Comparison of ENCODE assay signal across 9 cellular contexts in the genomic region with DNA sequence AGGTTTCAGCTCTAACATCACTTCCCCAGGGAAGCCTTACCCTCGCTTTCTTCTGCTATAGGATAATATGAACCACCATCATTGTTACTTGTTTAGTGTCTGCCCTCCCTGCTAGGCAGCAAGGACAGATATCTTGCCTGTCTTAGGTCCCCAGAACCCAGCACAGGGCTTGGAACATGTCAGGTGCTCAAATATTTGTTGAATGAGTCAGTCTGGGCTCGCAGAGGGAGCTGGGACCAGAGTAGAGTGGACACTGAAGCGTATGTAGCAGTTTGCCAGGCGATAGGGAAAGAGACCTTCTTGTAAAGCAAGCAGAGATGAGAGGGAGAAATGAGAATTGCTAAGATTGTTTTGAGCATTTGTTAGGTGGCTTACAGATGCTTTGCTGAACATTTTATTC. TPM values are rescaled to one million over a fixed set of nuclear protein-coding genes. Genes with fewer than 3 reads are reported as not detected.
A peak's percentile ranks its signal among the peaks of the same experiment; 100 is the strongest.
DNase-seq lines count a peak whose midpoint lies in the region; ATAC-seq, FAIRE-seq and TF ChIP-seq lines count a peak whose summit lies in the region.
"Had no signal": no experiment of that assay in that cellular context is flagged by ENCODE, and none has a peak within 500 bp of the region (broad histone marks: within the 10 kb centered on the region; RNA-seq: fewer than 3 reads in every experiment).

No MANE protein-coding gene starts in this region.

- no peak overlapping the region for H3K4me3 ChIP-seq in H1 (ENCODE audit: extremely low read depth in 1 of 4, insufficient read depth in 2 of 4, low read depth in 3 of 4, low read length in 4 of 4)
- H3K4me3 ChIP-seq in mucosa of descending colon: no peak overlapping the region
- no peak overlapping the region for H3K4me3 ChIP-seq in BE2C (ENCODE audit: low read depth, low read length)

- no peak overlapping the region for H2BK5ac ChIP-seq in H1 (ENCODE audit: low read depth, low read length)

- no peaks in the 10 kb centered on the region for H3K9me3 ChIP-seq in H1 (ENCODE audit: insufficient read depth in 2 of 2, low read depth in 1 of 2, low read length in 1 of 2)
- H3K9me3 ChIP-seq in mucosa of descending colon: no peaks in the 10 kb centered on the region
- H3K9me3 ChIP-seq in BE2C: no peaks in the 10 kb centered on the region

- H3K23me2 ChIP-seq in H1 (ENCODE audit: low read depth, low read length): no peaks in the 10 kb centered on the region

- TF ChIP-seq CTCF in H1 (IDR thresholded peaks at IDR 0.05; ENCODE audit: control extremely low read depth in 1 of 3, insufficient read depth in 1 of 3, low read depth in 1 of 3, low read length in 3 of 3): no peak
- TF ChIP-seq CTCF in mucosa of descending colon (IDR thresholded peaks at IDR 0.05): no peak
- no peak for TF ChIP-seq CTCF in BE2C (IDR thresholded peaks at IDR 0.05; ENCODE audit: low read depth, low read length)

- intact Hi-C loops in mucosa of descending colon (cut with DNase I, micrococcal nuclease): no loop called here

- H4K20me1 ChIP-seq in H1 (replicated peaks in 1 of 2; ENCODE audit: control insufficient read depth in 1 of 2, insufficient read depth in 2 of 2, low read length in 2 of 2): peaks cover 0 to 5% of the 10 kb centered on the region in 2 experiments

- peaks cover 0 to 5% (median 1%) of the 10 kb centered on the region in 4 experiments; a peak in 5 of 7 replicates for H3K4me1 ChIP-seq in H1 (replicated peaks in 1 of 4; ENCODE audit: control insufficient read depth in 3 of 4, insufficient read depth in 4 of 4, low read length in 3 of 4)
- H3K4me1 ChIP-seq in mucosa of descending colon (ENCODE audit: low read depth): peaks cover 7% of the 10 kb centered on the region
- H3K4me1 ChIP-seq in BE2C: peaks cover 8% of the 10 kb centered on the region

- H3K56ac ChIP-seq in H1 (replicated peaks; ENCODE audit: insufficient read length, low read depth, low read length): no peak overlapping the region

- no peak overlapping the region for H3K23ac ChIP-seq in H1 (ENCODE audit: insufficient read length)

- H4K5ac ChIP-seq in H1 (ENCODE audit: insufficient read length, low read depth, low read length): no peak overlapping the region

- no peaks in the 10 kb centered on the region for H3K79me1 ChIP-seq in H1 (ENCODE audit: low read depth, low read length)

- peaks cover 0 to 5% (median 2%) of the 10 kb centered on the region in 4 experiments; a peak in 4 of 8 replicates for H3K36me3 ChIP-seq in H1 (ENCODE audit: control insufficient read depth in 2 of 4, insufficient read depth in 4 of 4, low read length in 3 of 4)
- H3K36me3 ChIP-seq in mucosa of descending colon (ENCODE audit: low read depth): no peaks in the 10 kb centered on the region
- peaks cover 21% of the 10 kb centered on the region for H3K36me3 ChIP-seq in BE2C

- H3K18ac ChIP-seq in H1 (ENCODE audit: extremely low read depth, low read length): no peak overlapping the region

- H2AFZ ChIP-seq in H1 (ENCODE audit: low read length): no peak overlapping the region

- H4K91ac ChIP-seq in H1 (replicated peaks; ENCODE audit: insufficient read length, low read length): no peak overlapping the region

- no peak overlapping the region for H2BK15ac ChIP-seq in H1 (ENCODE audit: low read length)

- TF ChIP-seq POLR2A in H1 (IDR thresholded peaks at IDR 0.05; ENCODE audit: control extremely low read depth in 1 of 2, low read depth in 2 of 2, low read length in 2 of 2): no peak

- H2BK20ac ChIP-seq in H1 (ENCODE audit: low read length): no peak overlapping the region

- POLR2A ChIA-PET in H1 (lab: Charles Lee; ENCODE audit: partially characterized antibody): interaction anchor here (0.6 to 1.4 kb wide), 7 partner anchors 9 to 57 kb away, joined by 3 to 4 read pairs (median 3); partner anchors contain the start of gene DMAC2

- H2BK120ac ChIP-seq in H1 (replicated peaks; ENCODE audit: low read depth, low read length): no peak overlapping the region

- no peak overlapping the region for H3K14ac ChIP-seq in H1 (ENCODE audit: insufficient read length)

- H3K27ac ChIP-seq in H1 (ENCODE audit: low read depth, low read length): no peak overlapping the region

- no peak overlapping the region for H2BK12ac ChIP-seq in H1 (ENCODE audit: low read depth, low read length)

- DNase-seq in COLO668 (lab: John Stamatoyannopoulos, UW; ENCODE audit: unreplicated experiment) (peak; percentile 69), NCI-H2029 (lab: John Stamatoyannopoulos, UW) (peak; percentile 89), H1 (ENCODE audit: low read depth in 1 of 2, low spot score in 2 of 2) (no peak), mucosa of descending colon (peak in 1 of 3 donors; percentile 33), BE2C (no peak)
- no peak for DNase-seq in stimulated activated CD8-positive, alpha-beta memory T cell treated with anti-CD3 and anti-CD28 coated beads, Interleukin-4, amount 100 ng/mL, for 48 hours
- DNase-seq: stimulated activated naive CD4-positive, alpha-beta T cell treated with Interleukin-2 at 50 U/mL for 16 hours had no signal

- no peak for FAIRE-seq in H1 (lab: Jason Lieb, UNC)

- H3K4me2 ChIP-seq in H1 (ENCODE audit: insufficient read depth in 1 of 2, low read depth in 2 of 2, low read length in 2 of 2): no peak overlapping the region

- WGBS in H1 (ENCODE audit: extremely low coverage in 1 of 2, insufficient coverage in 1 of 2, insufficient read length in 1 of 2, insufficient replicate concordance in 2 of 2, low coverage in 1 of 2, low lambda C conversion rate in 2 of 2, missing lambda C conversion rate in 1 of 2), 2 experiments: 88% methylated on average over 4 of the region's 4 CpGs; no CpG with 5 or more reads in 1 of the 2 experiments

- no peak overlapping the region for H2AK5ac ChIP-seq in H1 (ENCODE audit: low read depth, low read length)

- no peaks in the 10 kb centered on the region for H3K79me2 ChIP-seq in H1 (ENCODE audit: control insufficient read depth in 1 of 2, insufficient read depth in 2 of 2, low read length in 2 of 2)

- TF ChIP-seq RAD21 in H1 (IDR thresholded peaks at IDR 0.05 in 1 of 2, conservative IDR thresholded peaks at IDR 0.05 in 1 of 2; ENCODE audit: low read depth in 2 of 2, low read length in 2 of 2): no peak

- peak; percentile 89 for ATAC-seq in mucosa of descending colon
- no peak for ATAC-seq in HG03521 (IDR thresholded peaks at IDR 0.05; ENCODE audit: unreplicated experiment)
- no peak for ATAC-seq in GM21381 (IDR thresholded peaks at IDR 0.05; ENCODE audit: unreplicated experiment)

- H3K27me3 ChIP-seq in H1 (replicated peaks in 1 of 4; ENCODE audit: control insufficient read depth in 3 of 4, extremely low read depth in 1 of 4, insufficient read depth in 3 of 4, low read length in 3 of 4): no peaks in the 10 kb centered on the region; a peak in 1 of 7 replicates
- H3K27me3 ChIP-seq in BE2C: no peaks in the 10 kb centered on the region

- TF ChIP-seq EP300 in H1 (IDR thresholded peaks at IDR 0.05; ENCODE audit: borderline replicate concordance in 1 of 2, low read depth in 2 of 2, low read length in 2 of 2): no peak

- no peak overlapping the region for H3K9ac ChIP-seq in H1 (replicated peaks in 1 of 4; ENCODE audit: extremely low read depth in 1 of 4, low read depth in 3 of 4, low read length in 3 of 4)

- H4K8ac ChIP-seq in H1 (ENCODE audit: extremely low read depth, insufficient read depth, low read length): no peak overlapping the region

- no peak overlapping the region for H3K4ac ChIP-seq in H1 (replicated peaks; ENCODE audit: insufficient read length, low read depth, low read length)

- CTCF ChIA-PET in H1 (lab: Charles Lee; ENCODE audit: partially characterized antibody): interaction anchor here (0.8 to 4.9 kb wide), 5 partner anchors 9 to 96 kb away, joined by 3 to 34 read pairs (median 7); partner anchors contain the start of gene B3GNT8

RNA-seq across cellular contexts. Expression of gene BCKDHA, which starts 11.7 kb away (rescaled TPM):
- total RNA-seq in H1 (2021; fragmentation: NEBNext Ultra II Directional; extraction: Animal tissue kit (Norgen Biotek cat#: 25700)): 14.2 and 15.2 TPM in 2 replicates
- polyA plus RNA-seq in H1 (2011; rRNA removed): 69.6 and 103 TPM in 2 replicates
- 46.5 TPM for polyA plus RNA-seq in H1 (2011; cell fraction: cytosol; rRNA removed)
- 93.1 TPM for polyA plus RNA-seq in H1 (2011; cell fraction: nucleus; rRNA removed)
- polyA plus RNA-seq in H1 (2012, experiment 1 of 2): 10.6 to 41.9 TPM (median 29.6 TPM) in 4 replicates
- polyA plus RNA-seq in H1 (2012, experiment 2 of 2): 34.0 TPM
- polyA plus RNA-seq in H1 (2013, experiment 1 of 2): 29.0 TPM
- 28.6 TPM for polyA plus RNA-seq in H1 (2013, experiment 2 of 2)
- polyA minus RNA-seq in H1 (2011; rRNA and poly(A)+ RNA removed): 13.7 and 25.1 TPM in 2 replicates
- 34.5 TPM for polyA minus RNA-seq in H1 (2011; cell fraction: cytosol; rRNA and poly(A)+ RNA removed)
- 30.6 TPM for polyA minus RNA-seq in H1 (2011; cell fraction: nucleus; rRNA and poly(A)+ RNA removed)
- 10 to 100 TPM; 16.6 to 22.5 (median 17.3) TPM for total RNA-seq in mucosa of descending colon
- polyA plus RNA-seq in BE2C (2012; ENCODE audit: insufficient read depth, insufficient read length, low read depth): 274 TPM

RNA-seq across cellular contexts. Expression of gene EXOSC5, which starts 12.1 kb away (rescaled TPM):
- total RNA-seq in H1 (2021; fragmentation: NEBNext Ultra II Directional; extraction: Animal tissue kit (Norgen Biotek cat#: 25700)): 56.2 and 66.0 TPM in 2 replicates
- 92.8 and 125 TPM in 2 replicates for polyA plus RNA-seq in H1 (2011; rRNA removed)
- 99.3 TPM for polyA plus RNA-seq in H1 (2011; cell fraction: cytosol; rRNA removed)
- 84.3 TPM for polyA plus RNA-seq in H1 (2011; cell fraction: nucleus; rRNA removed)
- polyA plus RNA-seq in H1 (2012, experiment 1 of 2): 66.1 to 69.5 TPM (median 68.1 TPM) in 4 replicates
- polyA plus RNA-seq in H1 (2012, experiment 2 of 2): 92.1 TPM
- polyA plus RNA-seq in H1 (2013, experiment 1 of 2): 40.1 TPM
- 38.2 TPM for polyA plus RNA-seq in H1 (2013, experiment 2 of 2)
- 18.9 and 23.9 TPM in 2 replicates for polyA minus RNA-seq in H1 (2011; rRNA and poly(A)+ RNA removed)
- 30.8 TPM for polyA minus RNA-seq in H1 (2011; cell fraction: cytosol; rRNA and poly(A)+ RNA removed)
- 19.9 TPM for polyA minus RNA-seq in H1 (2011; cell fraction: nucleus; rRNA and poly(A)+ RNA removed)
- 10 to 100 TPM; 12.5 to 16.4 (median 13.3) TPM for total RNA-seq in mucosa of descending colon
- 398 TPM for polyA plus RNA-seq in BE2C (2012; ENCODE audit: insufficient read depth, insufficient read length, low read depth)

RNA-seq across cellular contexts. Expression of gene B3GNT8, which starts 17.9 kb away (rescaled TPM):
- 0.86 and 1.6 TPM in 2 replicates for total RNA-seq in H1 (2021; fragmentation: NEBNext Ultra II Directional; extraction: Animal tissue kit (Norgen Biotek cat#: 25700))
- 0.55 and 0.67 TPM in 2 replicates for polyA plus RNA-seq in H1 (2011; rRNA removed)
- polyA plus RNA-seq in H1 (2011; cell fraction: cytosol; rRNA removed): 0.43 TPM
- polyA plus RNA-seq in H1 (2011; cell fraction: nucleus; rRNA removed): 0.88 TPM
- 0.28 to 1.6 TPM (median 0.69 TPM) in 4 replicates for polyA plus RNA-seq in H1 (2012, experiment 1 of 2)
- 0.58 TPM for polyA plus RNA-seq in H1 (2012, experiment 2 of 2)
- 0.61 TPM for polyA plus RNA-seq in H1 (2013, experiment 1 of 2)
- polyA plus RNA-seq in H1 (2013, experiment 2 of 2): 0.70 TPM
- polyA minus RNA-seq in H1 (2011; rRNA and poly(A)+ RNA removed): 0.16 TPM in 1 of 2 replicates, not detected in the other
- polyA minus RNA-seq in H1 (2011; cell fraction: cytosol; rRNA and poly(A)+ RNA removed): not detected
- polyA minus RNA-seq in H1 (2011; cell fraction: nucleus; rRNA and poly(A)+ RNA removed): 1.3 TPM
- total RNA-seq in mucosa of descending colon: 10 to 100 TPM; 28.8 to 69.4 (median 34.3) TPM
- 14.8 TPM for polyA plus RNA-seq in BE2C (2012; ENCODE audit: insufficient read depth, insufficient read length, low read depth)

RNA-seq across cellular contexts. Expression of gene DMAC2, which starts 30.4 kb away (rescaled TPM):
- 86.8 and 92.2 TPM in 2 replicates for total RNA-seq in H1 (2021; fragmentation: NEBNext Ultra II Directional; extraction: Animal tissue kit (Norgen Biotek cat#: 25700))
- polyA plus RNA-seq in H1 (2011; rRNA removed): 170 and 190 TPM in 2 replicates
- 178 TPM for polyA plus RNA-seq in H1 (2011; cell fraction: cytosol; rRNA removed)
- polyA plus RNA-seq in H1 (2011; cell fraction: nucleus; rRNA removed): 109 TPM
- polyA plus RNA-seq in H1 (2012, experiment 1 of 2): 79.9 to 110 TPM (median 110 TPM) in 4 replicates
- 150 TPM for polyA plus RNA-seq in H1 (2012, experiment 2 of 2)
- 57.8 TPM for polyA plus RNA-seq in H1 (2013, experiment 1 of 2)
- 57.8 TPM for polyA plus RNA-seq in H1 (2013, experiment 2 of 2)
- 90.0 and 93.9 TPM in 2 replicates for polyA minus RNA-seq in H1 (2011; rRNA and poly(A)+ RNA removed)
- polyA minus RNA-seq in H1 (2011; cell fraction: cytosol; rRNA and poly(A)+ RNA removed): 73.2 TPM
- polyA minus RNA-seq in H1 (2011; cell fraction: nucleus; rRNA and poly(A)+ RNA removed): 37.0 TPM
- 10 to 100 TPM; 38.9 to 61.0 (median 47.5) TPM for total RNA-seq in mucosa of descending colon
- 144 TPM for polyA plus RNA-seq in BE2C (2012; ENCODE audit: insufficient read depth, insufficient read length, low read depth)

RNA-seq across cellular contexts. Expression of gene TMEM91, which starts 33.0 kb away (rescaled TPM):
- 4.2 and 5.3 TPM in 2 replicates for total RNA-seq in H1 (2021; fragmentation: NEBNext Ultra II Directional; extraction: Animal tissue kit (Norgen Biotek cat#: 25700))
- polyA plus RNA-seq in H1 (2011; rRNA removed): 7.4 and 12.9 TPM in 2 replicates
- polyA plus RNA-seq in H1 (2011; cell fraction: cytosol; rRNA removed): 7.9 TPM
- polyA plus RNA-seq in H1 (2011; cell fraction: nucleus; rRNA removed): 15.3 TPM
- polyA plus RNA-seq in H1 (2012, experiment 1 of 2): 3.8 to 10.2 TPM (median 7.9 TPM) in 4 replicates
- polyA plus RNA-seq in H1 (2012, experiment 2 of 2): 13.7 TPM
- 6.7 TPM for polyA plus RNA-seq in H1 (2013, experiment 1 of 2)
- polyA plus RNA-seq in H1 (2013, experiment 2 of 2): 6.5 TPM
- 2.3 and 9.6 TPM in 2 replicates for polyA minus RNA-seq in H1 (2011; rRNA and poly(A)+ RNA removed)
- polyA minus RNA-seq in H1 (2011; cell fraction: cytosol; rRNA and poly(A)+ RNA removed): 2.7 TPM
- polyA minus RNA-seq in H1 (2011; cell fraction: nucleus; rRNA and poly(A)+ RNA removed): 3.8 TPM
- total RNA-seq in mucosa of descending colon: 10 to 100 TPM in 1 of 3 donors, 1 to 10 TPM in 2; 3.8 to 15.2 (median 5.6) TPM
- polyA plus RNA-seq in BE2C (2012; ENCODE audit: insufficient read depth, insufficient read length, low read depth): 3.7 TPM

Comparison
In these comparisons a context has a peak if more than half of its experiments do, and no peak if none do; other contexts are left out.
1. DNase-seq: peak in COLO668 (single experiment) and NCI-H2029 (single experiment); none in H1 (0 of 2), stimulated activated CD8-positive, alpha-beta memory T cell treated with anti-CD3 and anti-CD28 coated beads, Interleukin-4, amount 100 ng/mL, for 48 hours (single experiment) and BE2C (single experiment).
2. RNA of gene B3GNT8, which starts 17.9 kb away (total RNA-seq): 28.8 to 69.4 TPM in mucosa of descending colon; 0.86 to 1.6 TPM in H1; every median in the first group is over 10 times any median in the second.